22 cellular contexts compared by ENCODE assay signal in the genomic region with DNA sequence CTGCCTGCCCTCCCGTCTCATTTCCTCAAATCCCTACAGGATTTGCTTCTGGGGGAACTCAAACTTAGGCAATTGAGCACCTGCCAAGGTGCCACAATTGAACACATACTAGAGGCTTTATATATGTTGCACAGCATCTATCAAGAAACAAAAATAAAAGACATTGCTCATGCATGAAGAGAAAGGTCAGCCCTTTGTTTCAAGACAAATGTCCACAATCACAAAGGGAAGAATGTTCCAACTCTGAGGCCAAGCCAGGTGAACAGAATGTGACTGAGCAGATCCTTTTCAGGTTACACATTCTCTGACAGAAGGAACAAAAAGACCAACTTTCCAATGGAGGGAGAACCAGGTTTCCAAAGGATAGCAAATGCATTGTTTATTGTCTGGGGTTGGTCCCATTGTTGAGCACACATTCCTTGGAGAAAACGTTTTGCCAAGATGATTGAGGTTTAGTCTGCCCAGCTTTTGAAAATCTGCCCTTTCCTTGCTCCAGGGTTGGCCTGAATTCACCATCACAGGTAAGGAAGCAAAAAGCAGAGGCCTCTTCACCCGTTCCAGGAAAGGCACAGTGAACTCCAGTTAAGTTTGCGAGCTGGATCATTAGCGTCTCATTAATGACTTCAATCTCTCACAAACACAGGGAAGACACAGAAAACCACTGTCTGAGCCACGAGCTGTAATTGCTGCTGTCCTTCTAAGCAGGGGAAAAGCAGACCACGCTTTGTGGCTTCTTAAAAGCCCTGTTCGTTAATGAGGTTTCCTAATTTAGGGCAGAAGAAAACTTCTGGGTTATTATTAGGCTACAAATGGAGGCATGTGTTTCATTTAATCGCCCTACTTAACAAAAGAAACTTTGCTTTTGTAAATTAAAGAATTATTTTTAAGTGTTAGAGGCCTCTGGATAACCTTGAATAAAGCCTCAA.
"Had no signal": no experiment of that assay in that cellular context is flagged by ENCODE, and none has a peak within 500 bp of the region (broad histone marks: within the 10 kb centered on the region; RNA-seq: fewer than 3 reads in every experiment).

No MANE protein-coding gene starts in this region.

- H3K9me3 ChIP-seq: ascending aorta, heart right ventricle, left ventricle myocardium inferior, psoas muscle, spleen, transverse colon had no signal

- H3K4me3 ChIP-seq: ascending aorta, heart right ventricle, left ventricle myocardium inferior, psoas muscle, spleen, transverse colon had no signal

- H3K27me3 ChIP-seq: ascending aorta, heart right ventricle, spleen, transverse colon had no signal

- H2AFZ ChIP-seq: parathyroid adenoma had no signal

- H3K9ac ChIP-seq: parathyroid adenoma had no signal

- H3K4me1 ChIP-seq: ascending aorta, heart right ventricle, left ventricle myocardium inferior, parathyroid adenoma, psoas muscle, transverse colon had no signal

- H3K27ac ChIP-seq: ascending aorta, heart right ventricle, left ventricle myocardium inferior, parathyroid adenoma, psoas muscle, spleen, transverse colon, WERI-Rb-1 had no signal

- H3K36me3 ChIP-seq: ascending aorta, heart right ventricle, left ventricle myocardium inferior, spleen, transverse colon, WERI-Rb-1 had no signal

- H3K79me2 ChIP-seq: parathyroid adenoma had no signal

- DNase-seq: activated CD4-positive, alpha-beta memory T cell treated with anti-CD3 and anti-CD28 coated beads for 36 hours; activated CD4-positive, alpha-beta T cell treated with anti-CD3 and anti-CD28 coated beads, Interleukin-2, amount 10 ng/mL, durations not matched to agents 24 days and 14 days; activated CD8-positive, alpha-beta memory T cell treated with anti-CD3 and anti-CD28 coated beads, Interleukin-2, amount 50 U/mL, for 4 hours; activated gamma-delta T cell; activated naive CD4-positive, alpha-beta T cell treated with anti-CD3 and anti-CD28 coated beads, Interleukin-2, amount 10 ng/mL, durations not matched to agents 7 days and 5 days; activated naive CD8-positive, alpha-beta T cell treated with anti-CD3 and anti-CD28 coated beads, Interleukin-2, amount 10 ng/mL, durations not matched to agents 7 days and 5 days; activated T-cell treated with anti-CD3 and anti-CD28 coated beads, Interleukin-2, amount 50 U/mL, for 24 hours; endodermal cell; foreskin fibroblast; heart right ventricle; kidney glomerular epithelial cell; left ventricle myocardium inferior; naive B cell; occipital lobe; psoas muscle; right cardiac atrium; spleen; stimulated activated naive CD4-positive, alpha-beta T cell treated with Interleukin-2 at 50 U/mL for 16 hours; transverse colon; WERI-Rb-1 had no signal
